12 cellular contexts compared by ENCODE assay signal in the genomic region with DNA sequence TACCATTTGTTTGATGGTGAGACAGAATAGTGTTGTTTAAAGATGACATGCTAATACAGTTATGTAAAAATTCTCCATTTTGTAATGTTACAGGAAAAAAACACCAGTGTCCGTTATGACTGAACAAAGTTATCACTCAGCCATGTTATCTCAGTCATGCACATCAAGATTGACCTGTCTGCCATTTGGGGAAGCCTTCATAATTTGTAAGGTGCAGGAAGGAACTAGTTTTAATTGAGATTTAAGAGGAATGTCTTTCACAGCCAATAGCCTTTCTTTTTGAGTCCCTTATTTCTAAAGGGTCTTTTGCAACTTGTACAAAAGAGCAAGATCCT.
DNase-seq lines count a peak whose midpoint lies in the region; ATAC-seq, FAIRE-seq and TF ChIP-seq lines count a peak whose summit lies in the region.
"Had no signal": no experiment of that assay in that cellular context is flagged by ENCODE, and none has a peak within 500 bp of the region (broad histone marks: within the 10 kb centered on the region; RNA-seq: fewer than 3 reads in every experiment).

No MANE protein-coding gene starts in this region.

- dilution Hi-C loops in mammary epithelial cell (cut with HindIII; ENCODE audit: low sequenced_read_pairs): loop anchor here (25.0 kb wide), 1 partner anchor 561 kb away; no protein-coding TSS in a partner anchor

- no peaks in the 10 kb centered on the region for H3K79me2 ChIP-seq in mammary epithelial cell (ENCODE audit: insufficient read depth, low read length)

- H3K9me3 Mint-ChIP-seq in MCF 10A (ENCODE audit: unreplicated experiment) (no peaks in the 10 kb centered on the region), nephron (no peaks in the 10 kb centered on the region)
- H3K9me3 Mint-ChIP-seq in activated naive CD8-positive, alpha-beta T cell treated with anti-CD3 and anti-CD28 coated beads for 36 hours: no peaks in the 10 kb centered on the region
- H3K9me3 Mint-ChIP-seq: activated T-cell treated with anti-CD3 and anti-CD28 coated beads, Interleukin-2, amount 50 U/mL, for 24 hours had no signal

- H3K4me3 Mint-ChIP-seq in MCF 10A (ENCODE audit: unreplicated experiment) (no peak overlapping the region), nephron (peak overlapping the region in 1 of 3 experiments; percentile 5)
- H3K4me3 Mint-ChIP-seq in activated naive CD8-positive, alpha-beta T cell treated with anti-CD3 and anti-CD28 coated beads for 36 hours: no peak overlapping the region
- H3K4me3 Mint-ChIP-seq: activated T-cell treated with anti-CD3 and anti-CD28 coated beads, Interleukin-2, amount 50 U/mL, for 24 hours had no signal

- FAIRE-seq in urothelium cell line (lab: Jason Lieb, UNC): peak; percentile 79

- H3K27ac Mint-ChIP-seq in MCF 10A (ENCODE audit: low read depth, unreplicated experiment) (peak overlapping the region; percentile 35), nephron (peak overlapping the region in 2 of 3 experiments; percentile 96 to 97)
- peak overlapping the region; percentile 3 for H3K27ac Mint-ChIP-seq in activated naive CD8-positive, alpha-beta T cell treated with anti-CD3 and anti-CD28 coated beads for 36 hours

- WGBS in mammary epithelial cell (ENCODE audit: low coverage, missing lambda C conversion rate): 88% methylated on average over 1 of the region's 1 CpG

- POLR2A ChIA-PET in MCF 10A (lab: Yijun Ruan, JAX): interaction anchor here (0.6 to 13.7 kb wide), 9 partner anchors 291 to 565 kb away, joined by 3 to 267 read pairs (median 3); a partner anchor contains a TSS

- H3K4me3 ChIP-seq in mammary epithelial cell (replicated peaks in 1 of 3; ENCODE audit: insufficient read depth in 1 of 3, low read depth in 2 of 3, low read length in 3 of 3) (no peak overlapping the region), left lung (no peak overlapping the region)
- H3K4me3 ChIP-seq: SJCRH30 had no signal

- in situ Hi-C loops in mammary epithelial cell (cut with MboI; ENCODE audit: low sequenced_read_pairs in 2 of 2): loop anchor here in 1 of 2 donors (10.0 kb wide), 3 partner anchors 433 to 563 kb away; no protein-coding TSS in a partner anchor

- H3K9ac ChIP-seq in mammary epithelial cell (ENCODE audit: insufficient read depth, low read length): no peak overlapping the region

- peaks cover 66% of the 10 kb centered on the region for H3K4me1 Mint-ChIP-seq in MCF 10A (ENCODE audit: insufficient read depth, unreplicated experiment)
- peaks cover 55% of the 10 kb centered on the region for H3K4me1 Mint-ChIP-seq in activated naive CD8-positive, alpha-beta T cell treated with anti-CD3 and anti-CD28 coated beads for 36 hours
- H3K4me1 Mint-ChIP-seq in nephron: peaks cover 92% of the 10 kb centered on the region

- ATAC-seq in left lung: no peak

- H3K27ac ChIP-seq in mammary epithelial cell (ENCODE audit: insufficient read depth, low read depth, low read length): no peak overlapping the region
- H3K27ac ChIP-seq in left lung: peak overlapping the region in 1 of 2 donors; percentile 87
- H3K27ac ChIP-seq: SJCRH30 had no signal

- H3K27me3 ChIP-seq in mammary epithelial cell (ENCODE audit: insufficient read depth, low read length): no peaks in the 10 kb centered on the region
- no peaks in the 10 kb centered on the region for H3K27me3 ChIP-seq in left lung
- H3K27me3 ChIP-seq: SJCRH30 had no signal

- no peak overlapping the region for H2AFZ ChIP-seq in mammary epithelial cell (ENCODE audit: low read depth, low read length)

- TF ChIP-seq CTCF in MCF 10A (IDR thresholded peaks at IDR 0.05; ENCODE audit: unreplicated experiment): no peak
- no peak for TF ChIP-seq CTCF in mammary epithelial cell (conservative IDR thresholded peaks at IDR 0.05 in 1 of 2, IDR thresholded peaks at IDR 0.05 in 1 of 2; ENCODE audit: extremely low read depth in 1 of 2, insufficient read depth in 1 of 2, low read depth in 1 of 2, low read length in 2 of 2)
- no peak for TF ChIP-seq CTCF in nephron (IDR thresholded peaks at IDR 0.05; ENCODE audit: unreplicated experiment in 3 of 3)
- no peak for TF ChIP-seq CTCF in left lung (IDR thresholded peaks at IDR 0.05)

- DNase-seq in MCF 10A (ENCODE audit: unreplicated experiment): no peak
- DNase-seq in mammary epithelial cell: no peak
- DNase-seq in activated naive CD8-positive, alpha-beta T cell treated with anti-CD3 and anti-CD28 coated beads for 36 hours: no peak
- DNase-seq in urothelium cell line (ENCODE audit: low spot score): no peak
- DNase-seq in hepatic stellate cell (ENCODE audit: low spot score): no peak
- DNase-seq in left lung: no peak
- DNase-seq in NOMO-1 treated with DMSO at 0.1 percent for 48 hours (lab: John Stamatoyannopoulos, UW; ENCODE audit: unreplicated experiment): no peak
- DNase-seq: activated T-cell treated with anti-CD3 and anti-CD28 coated beads, Interleukin-2, amount 50 U/mL, for 24 hours; mesendoderm; NCI-H524; SJCRH30 had no signal

- intact Hi-C loops in MCF 10A (cut with micrococcal nuclease): loop anchor here (2.0 to 5.0 kb wide), 2 partner anchors 216 to 431 kb away; no protein-coding TSS in a partner anchor
- intact Hi-C loops in mammary epithelial cell (cut with micrococcal nuclease): loop anchor here (5.0 to 10.0 kb wide), 3 partner anchors 123 to 426 kb away; no protein-coding TSS in a partner anchor
- intact Hi-C loops in left lung (cut with DNase I): no loop called here

- H3K4me1 ChIP-seq in mammary epithelial cell (ENCODE audit: insufficient read depth, low read length) (peaks cover 56% of the 10 kb centered on the region), left lung (peaks cover 35 to 50% of the 10 kb centered on the region in 2 donors)

- H3K36me3 Mint-ChIP-seq in MCF 10A (ENCODE audit: insufficient read depth, unreplicated experiment) (peaks cover 7% of the 10 kb centered on the region), nephron (ENCODE audit: low read depth) (no peaks in the 10 kb centered on the region)
- no peaks in the 10 kb centered on the region for H3K36me3 Mint-ChIP-seq in activated naive CD8-positive, alpha-beta T cell treated with anti-CD3 and anti-CD28 coated beads for 36 hours

- no peaks in the 10 kb centered on the region for H3K9me3 ChIP-seq in mammary epithelial cell (replicated peaks; ENCODE audit: insufficient read depth, low read length)
- no peaks in the 10 kb centered on the region for H3K9me3 ChIP-seq in left lung
- H3K9me3 ChIP-seq: SJCRH30 had no signal

- no peak overlapping the region for H3K4me2 ChIP-seq in mammary epithelial cell (ENCODE audit: insufficient read depth, low read depth, low read length)

- BruUV-seq in MCF 10A (replicated peaks; lab: Mats Ljungman, UMichigan): no TSS peak
- no TSS peak for BruUV-seq in mammary epithelial cell (replicated peaks; lab: Mats Ljungman, UMichigan)

- CTCF ChIA-PET in MCF 10A (lab: Yijun Ruan, JAX) (interaction anchor here (0.6 to 9.5 kb wide), 18 partner anchors 45 to 565 kb away, joined by 3 to 128 read pairs (median 3); no protein-coding TSS in a partner anchor), mammary epithelial cell (lab: Charles Lee; ENCODE audit: low non-redundant PET) (interaction anchor here (0.5 kb wide), 1 partner anchor 206 kb away, joined by 3 read pairs; no protein-coding TSS in a partner anchor)

- H3K27me3 Mint-ChIP-seq in MCF 10A (ENCODE audit: insufficient read depth, unreplicated experiment) (no peaks in the 10 kb centered on the region), nephron (ENCODE audit: low read depth) (no peaks in the 10 kb centered on the region)
- H3K27me3 Mint-ChIP-seq in activated naive CD8-positive, alpha-beta T cell treated with anti-CD3 and anti-CD28 coated beads for 36 hours: no peaks in the 10 kb centered on the region
- H3K27me3 Mint-ChIP-seq: activated T-cell treated with anti-CD3 and anti-CD28 coated beads, Interleukin-2, amount 50 U/mL, for 24 hours had no signal

- H3K36me3 ChIP-seq in mammary epithelial cell (ENCODE audit: insufficient read depth, low read length) (no peaks in the 10 kb centered on the region), left lung (no peaks in the 10 kb centered on the region)
- H3K36me3 ChIP-seq: SJCRH30 had no signal

- H4K20me1 ChIP-seq in mammary epithelial cell (ENCODE audit: insufficient read depth, low read length): no peaks in the 10 kb centered on the region

Comparison
In these comparisons a context has a peak if more than half of its experiments do, and no peak if none do; other contexts are left out.
1. H3K27ac Mint-ChIP-seq: peak in every context shown above with its lines; median percentile 96 in nephron; 35 in MCF 10A; 3 in activated naive CD8-positive, alpha-beta T cell treated with anti-CD3 and anti-CD28 coated beads for 36 hours.
2. intact Hi-C loops: an anchor here in MCF 10A (2.0 to 5.0 kb wide) and mammary epithelial cell (5.0 to 10.0 kb wide); none called in left lung.